10 cellular contexts compared by ENCODE assay signal in the genomic region with DNA sequence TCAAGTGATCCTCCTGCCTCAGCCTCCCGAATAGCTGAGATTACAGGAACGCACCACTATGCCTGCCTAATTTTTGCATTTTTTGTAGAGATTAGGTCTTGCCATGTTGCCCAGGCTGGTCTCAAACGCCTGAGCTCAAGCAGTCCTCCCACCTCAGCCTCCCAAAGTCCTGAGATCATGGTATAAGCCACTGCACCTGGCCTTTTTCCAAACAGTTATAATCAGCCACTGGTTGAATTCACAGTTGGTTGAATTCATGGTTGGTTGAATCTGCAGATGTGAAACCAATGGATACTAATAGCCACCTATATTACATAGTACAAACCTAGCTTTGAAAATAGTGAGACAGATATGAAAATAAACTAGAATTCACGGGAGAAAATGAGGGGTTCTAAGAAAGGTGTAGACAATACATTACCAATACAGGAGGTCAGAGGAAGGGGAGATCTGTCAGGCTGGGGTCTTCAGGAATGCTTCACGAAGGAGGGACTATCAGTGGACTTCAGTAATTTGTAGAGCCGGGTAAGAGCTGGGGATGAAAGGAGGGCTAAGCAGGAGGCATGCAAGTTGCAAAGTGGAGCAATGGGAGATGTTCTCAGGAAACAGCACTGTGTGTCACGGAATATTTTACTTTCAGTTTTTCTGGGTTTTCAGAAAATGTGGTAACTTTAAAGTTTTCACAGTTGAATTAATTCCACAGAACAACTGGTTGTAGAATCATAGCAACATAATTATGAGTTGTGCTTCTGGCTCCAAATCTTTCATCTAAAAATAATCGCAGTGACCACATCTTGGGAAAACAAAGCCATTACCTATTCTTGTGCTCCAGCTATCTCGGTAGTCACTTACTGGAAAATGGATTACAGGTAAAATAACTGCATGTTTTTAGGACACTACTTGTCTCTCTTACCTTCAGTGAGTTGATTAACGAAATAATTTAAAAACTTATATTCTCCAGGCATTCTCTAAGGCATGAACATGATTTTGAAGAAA. TPM values are rescaled to one million over a fixed set of nuclear protein-coding genes. Genes with fewer than 3 reads are reported as not detected.
DNase-seq lines count a peak whose midpoint lies in the region; ATAC-seq and TF ChIP-seq lines count a peak whose summit lies in the region.
"Had no signal": no experiment of that assay in that cellular context is flagged by ENCODE, and none has a peak within 500 bp of the region (broad histone marks: within the 10 kb centered on the region; RNA-seq: fewer than 3 reads in every experiment).

No MANE protein-coding gene starts in this region.

- TF ChIP-seq CTCF in gastrocnemius medialis (IDR thresholded peaks at IDR 0.05 in 4 of 5, conservative IDR thresholded peaks at IDR 0.05 in 1 of 5), result no peak
- no peak for TF ChIP-seq CTCF in mesothelial cell of epicardium (IDR thresholded peaks at IDR 0.05; ENCODE audit: unreplicated experiment)
- TF ChIP-seq CTCF in chondrocyte (IDR thresholded peaks at IDR 0.05), result no peak

- intact Hi-C loops in gastrocnemius medialis (cut with DNase I; ENCODE audit: low total_unique reads), result loop anchor here (10.0 kb wide), 1 partner anchor 1399 kb away; a partner anchor contains a TSS

- H3K36me3 ChIP-seq in adipocyte (ENCODE audit: control insufficient read depth, insufficient read depth, low read length, severe bottlenecking) (no peaks in the 10 kb centered on the region), gastrocnemius medialis (no peaks in the 10 kb centered on the region)

- peak overlapping the region; percentile 77 to 89 (median 83) for H3K27ac ChIP-seq in gastrocnemius medialis

- no peak overlapping the region for H3K27ac Mint-ChIP-seq in mesothelial cell of epicardium
- H3K27ac Mint-ChIP-seq in chondrocyte (ENCODE audit: unreplicated experiment), result no peak overlapping the region

- no peak overlapping the region for H3K4me3 Mint-ChIP-seq in mesothelial cell of epicardium
- H3K4me3 Mint-ChIP-seq in chondrocyte (ENCODE audit: unreplicated experiment), result no peak overlapping the region

- DNase-seq in DMS79 treated with DMSO at 0.1 percent for 48 hours (lab: John Stamatoyannopoulos, UW), result peak; percentile 15
- DNase-seq in DMS79 (lab: John Stamatoyannopoulos, UW), result no peak
- DNase-seq in adipocyte (ENCODE audit: low read depth), result peak; percentile 23
- DNase-seq in gastrocnemius medialis, result no peak
- no peak for DNase-seq in iPS-NIHi11 (ENCODE audit: low spot score)
- DNase-seq in mesothelial cell of epicardium (ENCODE audit: low spot score in 2 of 2, unreplicated experiment in 2 of 2), result no peak
- no peak for DNase-seq in chondrocyte (ENCODE audit: low spot score)
- DNase-seq: 8988T had no signal

- no peak for TF ChIP-seq POLR2A in gastrocnemius medialis (IDR thresholded peaks at IDR 0.05)

- H3K27me3 ChIP-seq in adipocyte (replicated peaks; ENCODE audit: control insufficient read depth, insufficient read depth, low read length) (no peaks in the 10 kb centered on the region), gastrocnemius medialis (no peaks in the 10 kb centered on the region)

- H3K4me1 ChIP-seq in adipocyte (ENCODE audit: control insufficient read depth, insufficient read depth, low read length) (peaks cover 24% of the 10 kb centered on the region), gastrocnemius medialis (peaks cover 59 to 60% of the 10 kb centered on the region in 2 donors)

- H3K36me3 Mint-ChIP-seq in mesothelial cell of epicardium (no peaks in the 10 kb centered on the region), chondrocyte (ENCODE audit: low read depth) (no peaks in the 10 kb centered on the region)

- H3K4me3 ChIP-seq in adipocyte (ENCODE audit: low read length) (peak overlapping the region; percentile 69), gastrocnemius medialis (peak overlapping the region; percentile 16 to 44 (median 36))

- ATAC-seq in HG02678 (IDR thresholded peaks at IDR 0.05; ENCODE audit: unreplicated experiment) (peak; percentile 50), gastrocnemius medialis (peak; percentile 38 to 52)
- ATAC-seq: Right ventricle myocardium inferior had no signal

- H3K4me1 Mint-ChIP-seq in mesothelial cell of epicardium (peaks cover 59% of the 10 kb centered on the region), chondrocyte (ENCODE audit: low read depth) (peaks cover 28% of the 10 kb centered on the region)

- H3K9me3 Mint-ChIP-seq in mesothelial cell of epicardium, result no peaks in the 10 kb centered on the region
- H3K9me3 Mint-ChIP-seq in chondrocyte (ENCODE audit: low read depth), result no peaks in the 10 kb centered on the region

- in situ Hi-C loops in gastrocnemius medialis (cut with MboI; ENCODE audit: low sequenced_read_pairs in 4 of 4), result no loop called here

- H3K9me3 ChIP-seq in adipocyte (ENCODE audit: control insufficient read depth, low read length), result no peaks in the 10 kb centered on the region
- H3K9me3 ChIP-seq in gastrocnemius medialis, result no peaks in the 10 kb centered on the region

- no peak overlapping the region for H3K9ac ChIP-seq in adipocyte (ENCODE audit: low read length)

- H3K27me3 Mint-ChIP-seq in mesothelial cell of epicardium (ENCODE audit: low read depth) (no peaks in the 10 kb centered on the region), chondrocyte (ENCODE audit: low read depth) (no peaks in the 10 kb centered on the region)

RNA-seq across cellular contexts. Expression of a gene that starts 12.9 kb away (rescaled TPM):
- total RNA-seq in gastrocnemius medialis, result 10 to 100 TPM; 15.6 to 22.8 (median 21.9) TPM
- 20.6 to 23.5 TPM (median 23.1 TPM) in 3 replicates for total RNA-seq in mesothelial cell of epicardium
- total RNA-seq in chondrocyte, result 9.6 to 11.1 TPM (median 10.4 TPM) in 3 replicates

Comparison
In these comparisons a context has a peak if more than half of its experiments do, and no peak if none do; other contexts are left out.
1. DNase-seq: peak in DMS79 treated with DMSO at 0.1 percent for 48 hours (single experiment) and adipocyte (single experiment); none in DMS79 (single experiment), gastrocnemius medialis (0 of 2), iPS-NIHi11 (single experiment), mesothelial cell of epicardium (0 of 2) and chondrocyte (single experiment).